In the genomic region with DNA sequence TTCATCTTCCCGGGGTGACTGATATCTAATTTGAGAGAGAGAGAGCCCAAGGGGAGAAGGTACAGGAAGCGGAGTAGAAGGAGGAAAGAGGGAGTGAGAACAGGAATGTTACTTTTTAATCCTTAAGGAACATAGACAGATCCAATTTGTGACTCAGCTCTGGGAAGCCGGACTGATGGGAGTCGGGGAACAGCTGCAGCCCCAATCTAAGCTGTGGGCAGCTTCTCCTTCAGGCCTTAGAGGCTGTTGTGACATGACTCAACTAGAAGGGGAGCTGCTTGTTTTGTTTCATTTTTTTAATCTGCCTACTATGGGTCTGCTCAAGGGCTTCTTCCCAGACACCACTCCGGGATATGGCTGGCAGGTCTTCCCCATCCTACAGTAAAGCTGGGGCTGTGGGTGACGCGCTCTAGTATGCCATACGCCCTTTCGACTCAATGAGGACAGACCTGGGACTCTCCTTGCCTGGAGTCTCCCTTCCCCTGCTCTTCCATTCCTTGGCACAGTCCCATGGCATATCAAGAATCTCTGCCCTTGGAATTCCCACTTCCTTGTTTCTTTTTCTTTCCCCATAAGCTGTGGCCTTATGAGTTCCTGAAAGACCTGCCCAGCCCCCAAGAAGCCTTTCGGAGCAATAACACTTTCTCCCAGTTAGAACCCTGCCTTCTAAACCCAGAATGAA, we compare ENCODE assay signal across 10 cellular contexts.
DNase-seq lines count a peak whose midpoint lies in the region; ATAC-seq and TF ChIP-seq lines count a peak whose summit lies in the region.
"Had no signal": no experiment of that assay in that cellular context is flagged by ENCODE, and none has a peak within 500 bp of the region (broad histone marks: within the 10 kb centered on the region; RNA-seq: fewer than 3 reads in every experiment).

No MANE protein-coding gene starts in this region.

- H3K4me3 Mint-ChIP-seq in nephron = peak overlapping the region; percentile 55 to 95 (median 55)
- H3K4me3 Mint-ChIP-seq: natural killer cell treated with Interleukin-12 subunit alpha and Interleukin-12 subunit beta and Interleukin-15 and Interleukin-18, amount 100 ng/mL, for 72 hours had no signal

- ATAC-seq in GM18511 (IDR thresholded peaks at IDR 0.05; ENCODE audit: unreplicated experiment) = no peak
- no peak for ATAC-seq in HG03521 (IDR thresholded peaks at IDR 0.05; ENCODE audit: unreplicated experiment)
- ATAC-seq: natural killer cell treated with Interleukin-12 subunit alpha and Interleukin-12 subunit beta and Interleukin-15 and Interleukin-18, amount 100 ng/mL, for 72 hours had no signal

- H3K9me3 ChIP-seq in esophagus squamous epithelium = no peaks in the 10 kb centered on the region
- H3K9me3 ChIP-seq in vagina = no peaks in the 10 kb centered on the region

- peaks cover 78% of the 10 kb centered on the region for H3K4me1 Mint-ChIP-seq in nephron

- no peaks in the 10 kb centered on the region for H3K36me3 Mint-ChIP-seq in nephron (ENCODE audit: low read depth)
- H3K36me3 Mint-ChIP-seq: natural killer cell treated with Interleukin-12 subunit alpha and Interleukin-12 subunit beta and Interleukin-15 and Interleukin-18, amount 100 ng/mL, for 72 hours had no signal

- H3K4me1 ChIP-seq in esophagus squamous epithelium (peaks cover 36 to 90% (median 45%) of the 10 kb centered on the region in 3 donors), vagina (peaks cover 64% of the 10 kb centered on the region)

- TF ChIP-seq CTCF in esophagus squamous epithelium (IDR thresholded peaks at IDR 0.05) (no peak), nephron (IDR thresholded peaks at IDR 0.05; ENCODE audit: unreplicated experiment in 3 of 3) (no peak), vagina (IDR thresholded peaks at IDR 0.05) (no peak)

- TF ChIP-seq POLR2A in esophagus squamous epithelium (IDR thresholded peaks at IDR 0.05) = peak in 2 of 4 donors; percentile 20 to 23
- TF ChIP-seq POLR2A in vagina (IDR thresholded peaks at IDR 0.05) = no peak

- H3K27me3 ChIP-seq in esophagus squamous epithelium (no peaks in the 10 kb centered on the region), vagina (no peaks in the 10 kb centered on the region)

- intact Hi-C loops in esophagus squamous epithelium (cut with DNase I) = no loop called here
- intact Hi-C loops in vagina (cut with DNase I) = loop anchor here (5.0 kb wide), 1 partner anchor 95 kb away; no protein-coding TSS in a partner anchor

- peak overlapping the region; percentile 89 to 98 (median 96) for H3K27ac Mint-ChIP-seq in nephron
- H3K27ac Mint-ChIP-seq: natural killer cell treated with Interleukin-12 subunit alpha and Interleukin-12 subunit beta and Interleukin-15 and Interleukin-18, amount 100 ng/mL, for 72 hours had no signal

- peak overlapping the region in 3 of 4 donors; percentile 57 to 68 (median 59) for H3K4me3 ChIP-seq in esophagus squamous epithelium
- H3K4me3 ChIP-seq in vagina = peak overlapping the region; percentile 56 to 59

- 19 to 40% methylated on average over 9 to 10 of the region's 10 CpGs for WGBS in esophagus squamous epithelium, 2 donors

- H3K9me3 Mint-ChIP-seq in nephron = no peaks in the 10 kb centered on the region
- H3K9me3 Mint-ChIP-seq: natural killer cell treated with Interleukin-12 subunit alpha and Interleukin-12 subunit beta and Interleukin-15 and Interleukin-18, amount 100 ng/mL, for 72 hours had no signal

- H3K27ac ChIP-seq in esophagus squamous epithelium = peak overlapping the region; percentile 88 to 95 (median 91)
- peak overlapping the region; percentile 90 for H3K27ac ChIP-seq in vagina

- DNase-seq in RPMI7951 (ENCODE audit: low read depth) = peak; percentile 96
- no peak for DNase-seq in esophagus squamous epithelium (lab: John Stamatoyannopoulos, UW)
- DNase-seq in vagina (ENCODE audit: extremely low spot score in 2 of 2) = no peak
- DNase-seq in NCI-H1417 treated with DMSO at 0.1 percent for 48 hours (lab: John Stamatoyannopoulos, UW) = no peak
- DNase-seq: cortex of kidney, NCI-H2029 had no signal

- no peaks in the 10 kb centered on the region for H3K27me3 Mint-ChIP-seq in nephron (ENCODE audit: low read depth)

- H3K36me3 ChIP-seq in esophagus squamous epithelium (peaks cover 0 to 6% (median 0%) of the 10 kb centered on the region in 3 donors), vagina (no peaks in the 10 kb centered on the region)
